Comparison of ENCODE assay signal across 34 cellular contexts in genomic region chr1:113648478-113648877, GRCh38.
"Had no signal": no experiment of that assay in that cellular context is flagged by ENCODE, and none has a peak within 500 bp of the region (broad histone marks: within the 10 kb centered on the region; RNA-seq: fewer than 3 reads in every experiment).

No MANE protein-coding gene starts in this region.

- DNase-seq: Karpas-422, Kasumi-1, MG63, MM.1S, MV-4-11, NCI-H1048, NCI-H1092, NCI-H1092 treated with DMSO at 0.1 percent for 48 hours, NCI-H1105, NCI-H1105 treated with DMSO at 0.1 percent for 48 hours, NCI-H1417, NCI-H1417 treated with DMSO at 0.1 percent for 48 hours, NCI-H1436, NCI-H1436 treated with DMSO at 0.1 percent for 48 hours, NCI-H146, NCI-H1694, NCI-H1694 treated with DMSO at 0.1 percent for 48 hours, NCI-H187, NCI-H187 treated with DMSO at 0.1 percent for 48 hours, NCI-H1930, NCI-H2029, NCI-H2029 treated with DMSO at 0.1 percent for 48 hours, NCI-H2081, NCI-H2081 treated with DMSO at 0.1 percent for 48 hours, NCI-H2107, NCI-H2171, NCI-H2171 treated with DMSO at 0.1 percent for 48 hours, NCI-H2227 treated with DMSO at 0.1 percent for 48 hours, NCI-H226, NCI-H345, NCI-H446, NCI-H446 treated with DMSO at 0.1 percent for 48 hours, NCI-H510A, NCI-H510A treated with DMSO at 0.1 percent for 48 hours had no signal

- H3K4me3 ChIP-seq: MG63 had no signal

- H3K27me3 ChIP-seq: MG63 had no signal

- H3K9me3 ChIP-seq: MG63 had no signal
